In genomic region chr11:64366751-64367150, GRCh38 we compare ENCODE assay signal across 14 cellular contexts.
"Had no signal": no experiment of that assay in that cellular context is flagged by ENCODE, and none has a peak within 500 bp of the region (broad histone marks: within the 10 kb centered on the region; RNA-seq: fewer than 3 reads in every experiment).

No MANE protein-coding gene starts in this region.

- H3K9me3 Mint-ChIP-seq: activated CD4-positive, alpha-beta memory T cell treated with anti-CD3 and anti-CD28 coated beads for 36 hours; naive B cell had no signal

- ATAC-seq: left cardiac atrium, lower lobe of right lung had no signal

- H3K4me3 Mint-ChIP-seq: activated CD4-positive, alpha-beta memory T cell treated with anti-CD3 and anti-CD28 coated beads for 36 hours; activated naive CD8-positive, alpha-beta T cell; naive B cell had no signal

- H3K27ac Mint-ChIP-seq: activated CD4-positive, alpha-beta memory T cell treated with anti-CD3 and anti-CD28 coated beads for 36 hours; activated naive CD8-positive, alpha-beta T cell had no signal

- DNase-seq: activated CD4-positive, alpha-beta memory T cell treated with anti-CD3 and anti-CD28 coated beads for 36 hours; activated gamma-delta T cell; activated T-cell treated with anti-CD3 and anti-CD28 coated beads, Interleukin-2, amount 50 U/mL, for 48 hours; cortex of kidney; effector CD8-positive, alpha-beta T cell; hippocampal formation; left cardiac atrium; lower lobe of right lung; naive B cell; retina; tibial artery had no signal

- H3K27ac ChIP-seq: ascending aorta, lower lobe of right lung, tibial artery, VCaP had no signal
